21 cellular contexts compared by ENCODE assay signal in genomic region chr4:17367201-17367600, GRCh38.
"Had no signal": no experiment of that assay in that cellular context is flagged by ENCODE, and none has a peak within 500 bp of the region (broad histone marks: within the 10 kb centered on the region; RNA-seq: fewer than 3 reads in every experiment).

No MANE protein-coding gene starts in this region.

- H3K9me3 ChIP-seq: gastrocnemius medialis, ovary, psoas muscle, sigmoid colon, stomach, thyroid gland, vagina had no signal

- DNase-seq: dorsolateral prefrontal cortex; effector CD4-positive, alpha-beta T cell; foreskin fibroblast; gastrocnemius medialis; head of caudate nucleus; natural killer cell; occipital lobe; ovary; posterior cingulate gyrus; psoas muscle; sigmoid colon; stimulated activated CD4-positive, alpha-beta T cell treated with anti-CD3 and anti-CD28 coated beads, Interleukin-2, amount 100 ng/mL, for 24 hours; stimulated activated CD4-positive, alpha-beta T cell treated with anti-CD3 and anti-CD28 coated beads, Interleukin-4, amount 100 ng/mL, for 24 hours; stimulated activated naive CD4-positive, alpha-beta T cell treated with Interleukin-2 at 50 U/mL for 16 hours; stomach; thyroid gland; trophoblast cell had no signal

- H3K4me1 ChIP-seq: gastrocnemius medialis, psoas muscle, sigmoid colon, stomach, thyroid gland, vagina had no signal

- H3K27ac ChIP-seq: dorsolateral prefrontal cortex, gastrocnemius medialis, ovary, psoas muscle, sigmoid colon, stomach, thyroid gland, vagina had no signal

- H3K27ac Mint-ChIP-seq: memory B cell; natural killer cell; stimulated activated effector memory CD8-positive, alpha-beta T cell treated with anti-CD3 and anti-CD28 coated beads, Interleukin-12 subunit alpha, Interleukin-12 subunit beta, amount 100 ng/mL, for 72 hours had no signal

- H3K36me3 Mint-ChIP-seq: memory B cell; natural killer cell; stimulated activated effector memory CD8-positive, alpha-beta T cell treated with anti-CD3 and anti-CD28 coated beads, Interleukin-12 subunit alpha, Interleukin-12 subunit beta, amount 100 ng/mL, for 72 hours had no signal

- H3K4me1 Mint-ChIP-seq: memory B cell; natural killer cell; stimulated activated effector memory CD8-positive, alpha-beta T cell treated with anti-CD3 and anti-CD28 coated beads, Interleukin-12 subunit alpha, Interleukin-12 subunit beta, amount 100 ng/mL, for 72 hours had no signal

- H3K36me3 ChIP-seq: gastrocnemius medialis, ovary, sigmoid colon, stomach, thyroid gland, vagina had no signal

- H3K9me3 Mint-ChIP-seq: memory B cell; natural killer cell; stimulated activated effector memory CD8-positive, alpha-beta T cell treated with anti-CD3 and anti-CD28 coated beads, Interleukin-12 subunit alpha, Interleukin-12 subunit beta, amount 100 ng/mL, for 72 hours had no signal

- H3K4me3 ChIP-seq: dorsolateral prefrontal cortex, gastrocnemius medialis, lung, ovary, psoas muscle, sigmoid colon, stomach, thyroid gland, vagina had no signal

- H3K27me3 ChIP-seq: dorsolateral prefrontal cortex, gastrocnemius medialis, ovary, sigmoid colon, stomach, thyroid gland, vagina had no signal

- H3K4me3 Mint-ChIP-seq: memory B cell; natural killer cell; stimulated activated effector memory CD8-positive, alpha-beta T cell treated with anti-CD3 and anti-CD28 coated beads, Interleukin-12 subunit alpha, Interleukin-12 subunit beta, amount 100 ng/mL, for 72 hours had no signal

- ATAC-seq: gastrocnemius medialis; natural killer cell; psoas muscle; stimulated activated effector memory CD8-positive, alpha-beta T cell treated with anti-CD3 and anti-CD28 coated beads, Interleukin-12 subunit alpha, Interleukin-12 subunit beta, amount 100 ng/mL, for 72 hours had no signal

- H3K27me3 Mint-ChIP-seq: memory B cell had no signal
